ENCODE assay signal across 1 cellular context in genomic region chr19:29623726-29624488, GRCh38.
TF ChIP-seq lines count a peak whose summit lies in the region.

No MANE protein-coding gene starts in this region.

TF ChIP-seq in IMR-90, 13 proteins besides CTCF, POLR2A, EP300 and RAD21:
- TF ChIP-seq MXI1 (IDR thresholded peaks at IDR 0.05; ENCODE audit: borderline replicate concordance, low read depth, low read length) (no peak), RCOR1 (IDR thresholded peaks at IDR 0.05; ENCODE audit: insufficient replicate concordance, low read length) (no peak), RFX5 (IDR thresholded peaks at IDR 0.05; ENCODE audit: low read depth, low read length) (no peak), NFE2L2 (IDR thresholded peaks at IDR 0.05; ENCODE audit: low read depth, low read length) (no peak), ELK1 (IDR thresholded peaks at IDR 0.05; ENCODE audit: borderline replicate concordance, low read depth, low read length) (no peak), MAFK (IDR thresholded peaks at IDR 0.05; ENCODE audit: low read depth, low read length) (no peak), CEBPB (IDR thresholded peaks at IDR 0.05; ENCODE audit: low read depth, low read length) (no peak), FOS (IDR thresholded peaks at IDR 0.05; ENCODE audit: low read depth, low read length) (no peak), BHLHE40 (IDR thresholded peaks at IDR 0.05; ENCODE audit: low read depth, low read length) (no peak), MAZ (IDR thresholded peaks at IDR 0.05; ENCODE audit: borderline replicate concordance, low read depth, low read length) (no peak), SMC3 (IDR thresholded peaks at IDR 0.05; ENCODE audit: low read depth, low read length) (no peak)
